31 cellular contexts compared by ENCODE assay signal in the genomic region with DNA sequence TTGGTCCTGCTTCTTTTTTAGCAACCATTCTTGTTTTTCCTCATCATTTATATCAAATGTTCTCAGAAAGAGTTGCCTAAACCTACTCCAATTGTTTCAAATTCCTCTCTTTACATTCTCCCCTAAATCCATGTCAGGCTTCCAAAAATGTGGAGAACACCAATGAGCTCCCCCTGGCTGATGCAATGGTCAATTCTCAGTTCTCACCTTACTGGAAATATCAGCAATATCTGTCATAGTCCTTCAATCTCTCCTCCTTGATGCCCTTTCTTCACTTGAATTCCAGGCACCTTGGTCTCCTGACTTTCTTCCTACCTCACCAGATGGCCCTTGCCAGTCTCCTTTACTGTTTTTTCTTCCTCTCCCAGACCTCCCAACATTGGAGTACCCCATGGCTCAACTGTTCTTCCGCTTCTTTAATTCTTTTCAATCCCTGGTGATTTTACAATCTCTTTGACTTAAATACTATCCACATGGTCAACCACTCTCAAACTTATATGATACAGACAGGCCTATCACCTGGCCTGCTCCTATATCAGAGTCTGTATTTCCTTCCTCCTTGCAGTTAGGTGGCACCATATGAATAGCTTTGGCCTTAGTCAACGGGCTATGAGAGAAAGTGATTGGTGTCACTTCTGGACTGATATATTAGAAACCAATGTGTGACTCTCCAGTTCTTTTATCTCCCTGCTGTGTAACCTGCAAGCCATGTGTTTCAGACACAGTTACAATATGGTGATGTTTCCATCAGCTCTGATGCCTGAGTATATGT. TPM values are rescaled to one million over a fixed set of nuclear protein-coding genes. Genes with fewer than 3 reads are reported as not detected.
DNase-seq lines count a peak whose midpoint lies in the region; ATAC-seq and TF ChIP-seq lines count a peak whose summit lies in the region.
"Had no signal": no experiment of that assay in that cellular context is flagged by ENCODE, and none has a peak within 500 bp of the region (broad histone marks: within the 10 kb centered on the region; RNA-seq: fewer than 3 reads in every experiment).

No MANE protein-coding gene starts in this region.

- no peaks in the 10 kb centered on the region for H3K9me3 ChIP-seq in left ventricle myocardium inferior (replicated peaks)
- H3K9me3 ChIP-seq in PC-3 (ENCODE audit: low read length): no peaks in the 10 kb centered on the region
- H3K9me3 ChIP-seq: BE2C, SJSA1, tibial artery had no signal

- peaks cover 12% of the 10 kb centered on the region for H3F3A ChIP-seq in PC-3 (ENCODE audit: low read length, unreplicated experiment)

- H3K36me3 ChIP-seq in left ventricle myocardium inferior: no peaks in the 10 kb centered on the region
- no peaks in the 10 kb centered on the region for H3K36me3 ChIP-seq in PC-3 (ENCODE audit: low read depth, low read length)
- H3K36me3 ChIP-seq: BE2C, SJSA1, tibial artery had no signal

- DNase-seq in left ventricle myocardium inferior (no peak), Right ventricle myocardium superior (no peak), PC-3 (no peak), osteocyte (ENCODE audit: extremely low spot score, unreplicated experiment) (no peak), D341Med (ENCODE audit: low spot score) (no peak), mesothelial cell of epicardium (ENCODE audit: low spot score in 2 of 2, unreplicated experiment in 2 of 2) (no peak)
- no peak for DNase-seq in activated naive CD4-positive, alpha-beta T cell treated with anti-CD3 and anti-CD28 coated beads for 36 hours
- DNase-seq: ACHN; activated CD4-positive, alpha-beta T cell treated with anti-CD3 and anti-CD28 coated beads, Interleukin-2, amount 10 ng/mL, durations not matched to agents 24 days and 14 days; activated CD8-positive, alpha-beta memory T cell treated with anti-CD3 and anti-CD28 coated beads for 24 hours; activated T-cell treated with anti-CD3 and anti-CD28 coated beads for 4 hours; amniotic stem cell; BE2C; CD8-positive, alpha-beta memory T cell; hypothalamus; KBM-7; left ventricle myocardium superior; natural killer cell; NCI-H2029; NCI-H526 treated with DMSO at 0.1 percent for 48 hours; occipital lobe; RPMI8226; stimulated activated CD4-positive, alpha-beta T cell treated with anti-CD3 and anti-CD28 coated beads, Interleukin-4, amount 100 ng/mL, for 1 hour; tibial artery had no signal

- intact Hi-C loops in left ventricle myocardium inferior (cut with micrococcal nuclease): no loop called here
- intact Hi-C loops in Right ventricle myocardium superior (cut with DNase I): no loop called here
- intact Hi-C loops in PC-3 (cut with micrococcal nuclease): no loop called here
- intact Hi-C loops in activated naive CD4-positive, alpha-beta T cell treated with anti-CD3 and anti-CD28 coated beads for 36 hours (cut with micrococcal nuclease): loop anchor here (5.0 kb wide), 2 partner anchors 135 to 195 kb away; no protein-coding TSS in a partner anchor

- no peaks in the 10 kb centered on the region for H3K27me3 Mint-ChIP-seq in osteocyte (ENCODE audit: unreplicated experiment)
- no peaks in the 10 kb centered on the region for H3K27me3 Mint-ChIP-seq in mesothelial cell of epicardium (ENCODE audit: low read depth)
- peaks cover 7% of the 10 kb centered on the region for H3K27me3 Mint-ChIP-seq in activated naive CD4-positive, alpha-beta T cell treated with anti-CD3 and anti-CD28 coated beads for 36 hours (ENCODE audit: low read depth)

- TF ChIP-seq CTCF in left ventricle myocardium inferior (IDR thresholded peaks at IDR 0.05; ENCODE audit: borderline replicate concordance) (peak; percentile 17), PC-3 (conservative IDR thresholded peaks at IDR 0.05; ENCODE audit: low read depth, low read length) (peak; percentile 23; the same call in 1 of the 2 replicates), osteocyte (IDR thresholded peaks at IDR 0.05) (peak; percentile 12), mesothelial cell of epicardium (IDR thresholded peaks at IDR 0.05; ENCODE audit: unreplicated experiment) (no peak)

- no peaks in the 10 kb centered on the region for H3K9me2 ChIP-seq in PC-3 (replicated peaks; ENCODE audit: low read length)

- no peak overlapping the region for H3K4me2 ChIP-seq in PC-3 (ENCODE audit: low read length)

- ATAC-seq in Right ventricle myocardium superior (ENCODE audit: poor library complexity) (no peak), PC-3 (no peak), esophagus mucosa (peak; percentile 51)
- ATAC-seq: GM12878, left ventricle myocardium superior, natural killer cell, WTC11 had no signal

- no peaks in the 10 kb centered on the region for H3K36me3 Mint-ChIP-seq in osteocyte (ENCODE audit: unreplicated experiment)
- no peaks in the 10 kb centered on the region for H3K36me3 Mint-ChIP-seq in mesothelial cell of epicardium
- H3K36me3 Mint-ChIP-seq in activated naive CD4-positive, alpha-beta T cell treated with anti-CD3 and anti-CD28 coated beads for 36 hours (ENCODE audit: low read depth): no peaks in the 10 kb centered on the region
- H3K36me3 Mint-ChIP-seq: activated naive CD4-positive, alpha-beta T cell treated with anti-CD3 and anti-CD28 coated beads, Interleukin-2, amount 50 U/mL, for 24 hours; CD8-positive, alpha-beta memory T cell; natural killer cell; WTC11 had no signal

- peaks cover 45% of the 10 kb centered on the region for H3K4me1 ChIP-seq in left ventricle myocardium inferior
- H3K4me1 ChIP-seq in PC-3 (ENCODE audit: insufficient read depth, low read length): peaks cover 46% of the 10 kb centered on the region
- H3K4me1 ChIP-seq: BE2C had no signal

- H3K4me3 ChIP-seq in left ventricle myocardium inferior (no peak overlapping the region), PC-3 (ENCODE audit: low read length) (no peak overlapping the region)
- H3K4me3 ChIP-seq: GM12878, SJSA1, tibial artery had no signal

- no TSS peak for BruUV-seq in PC-3 (replicated peaks; lab: Mats Ljungman, UMichigan)

- H3K9ac ChIP-seq in PC-3 (ENCODE audit: low read length): no peak overlapping the region

- H3K27ac Mint-ChIP-seq in osteocyte (ENCODE audit: unreplicated experiment) (no peak overlapping the region), mesothelial cell of epicardium (no peak overlapping the region)
- no peak overlapping the region for H3K27ac Mint-ChIP-seq in activated naive CD4-positive, alpha-beta T cell treated with anti-CD3 and anti-CD28 coated beads for 36 hours
- H3K27ac Mint-ChIP-seq: activated CD4-positive, alpha-beta T cell treated with anti-CD3 and anti-CD28 coated beads, Interleukin-2, amount 10 ng/mL, durations not matched to agents 24 days and 14 days; activated naive CD4-positive, alpha-beta T cell treated with anti-CD3 and anti-CD28 coated beads, Interleukin-2, amount 50 U/mL, for 24 hours; activated T-helper 2 cell treated with anti-CD3 and anti-CD28 coated beads, Interferon-gamma antibody, Interleukin-2, Interleukin-4, amounts not matched to agents 10 μg/mL and 5 μg/mL and 100 μg/mL, durations not matched to agents 14 hours and 24 hours and 36 hours; CD8-positive, alpha-beta memory T cell; natural killer cell; WTC11 had no signal

- H3K4me3 Mint-ChIP-seq in osteocyte (ENCODE audit: unreplicated experiment) (no peak overlapping the region), mesothelial cell of epicardium (no peak overlapping the region)
- H3K4me3 Mint-ChIP-seq in activated naive CD4-positive, alpha-beta T cell treated with anti-CD3 and anti-CD28 coated beads for 36 hours: no peak overlapping the region
- H3K4me3 Mint-ChIP-seq: activated CD4-positive, alpha-beta T cell treated with anti-CD3 and anti-CD28 coated beads, Interleukin-2, amount 10 ng/mL, durations not matched to agents 24 days and 14 days; activated naive CD4-positive, alpha-beta T cell treated with anti-CD3 and anti-CD28 coated beads, Interleukin-2, amount 50 U/mL, for 24 hours; CD8-positive, alpha-beta memory T cell; natural killer cell; WTC11 had no signal

- no peaks in the 10 kb centered on the region for H4K20me1 ChIP-seq in PC-3 (ENCODE audit: low read length)

- H3K27me3 ChIP-seq in left ventricle myocardium inferior (ENCODE audit: low read depth): no peaks in the 10 kb centered on the region
- no peaks in the 10 kb centered on the region for H3K27me3 ChIP-seq in PC-3 (ENCODE audit: low read length)
- H3K27me3 ChIP-seq: SJSA1, tibial artery had no signal

- no peaks in the 10 kb centered on the region for H3K79me2 ChIP-seq in PC-3 (ENCODE audit: low read length)

- H2AFZ ChIP-seq in PC-3 (ENCODE audit: low read length): no peak overlapping the region

- H3K9me3 Mint-ChIP-seq in osteocyte (ENCODE audit: unreplicated experiment): no peaks in the 10 kb centered on the region
- no peaks in the 10 kb centered on the region for H3K9me3 Mint-ChIP-seq in mesothelial cell of epicardium
- no peaks in the 10 kb centered on the region for H3K9me3 Mint-ChIP-seq in activated naive CD4-positive, alpha-beta T cell treated with anti-CD3 and anti-CD28 coated beads for 36 hours
- H3K9me3 Mint-ChIP-seq: activated CD4-positive, alpha-beta T cell treated with anti-CD3 and anti-CD28 coated beads, Interleukin-2, amount 10 ng/mL, durations not matched to agents 24 days and 14 days; activated naive CD4-positive, alpha-beta T cell treated with anti-CD3 and anti-CD28 coated beads, Interleukin-2, amount 50 U/mL, for 24 hours; activated T-helper 2 cell treated with anti-CD3 and anti-CD28 coated beads, Interferon-gamma antibody, Interleukin-2, Interleukin-4, amounts not matched to agents 10 μg/mL and 5 μg/mL and 100 μg/mL, durations not matched to agents 14 hours and 24 hours and 36 hours; CD8-positive, alpha-beta memory T cell; natural killer cell; WTC11 had no signal

- H3K27ac ChIP-seq in left ventricle myocardium inferior (replicated peaks) (no peak overlapping the region), PC-3 (ENCODE audit: low read length) (no peak overlapping the region)
- H3K27ac ChIP-seq: SJSA1, tibial artery had no signal

- POLR2A ChIA-PET in PC-3 (lab: Charles Lee; ENCODE audit: unreplicated experiment): no interaction called here

- CTCF ChIA-PET in PC-3 (lab: Charles Lee): interaction anchor here (0.5 to 0.9 kb wide), 2 partner anchors 74 to 211 kb away, joined by 3 read pairs; no protein-coding TSS in a partner anchor
- CTCF ChIA-PET in activated naive CD4-positive, alpha-beta T cell treated with anti-CD3 and anti-CD28 coated beads for 36 hours (lab: Charles Lee): interaction anchor here (0.5 kb wide), 2 partner anchors 12 to 318 kb away, joined by 3 to 4 read pairs; no protein-coding TSS in a partner anchor

- peaks cover 36% of the 10 kb centered on the region for H3K4me1 Mint-ChIP-seq in osteocyte (ENCODE audit: unreplicated experiment)
- H3K4me1 Mint-ChIP-seq in mesothelial cell of epicardium: peaks cover 7% of the 10 kb centered on the region
- H3K4me1 Mint-ChIP-seq in activated naive CD4-positive, alpha-beta T cell treated with anti-CD3 and anti-CD28 coated beads for 36 hours (ENCODE audit: low read depth): no peaks in the 10 kb centered on the region
- H3K4me1 Mint-ChIP-seq: activated CD4-positive, alpha-beta T cell treated with anti-CD3 and anti-CD28 coated beads, Interleukin-2, amount 10 ng/mL, durations not matched to agents 24 days and 14 days; activated naive CD4-positive, alpha-beta T cell treated with anti-CD3 and anti-CD28 coated beads, Interleukin-2, amount 50 U/mL, for 24 hours; CD8-positive, alpha-beta memory T cell; natural killer cell had no signal

RNA-seq across cellular contexts. Expression of gene CAV2, which starts 47.4 kb away (rescaled TPM):
- total RNA-seq in left ventricle myocardium inferior: 196 TPM
- 183 TPM for total RNA-seq in Right ventricle myocardium superior
- total RNA-seq in PC-3 (2014; rRNA removed): 76.6 and 84.4 TPM in 2 replicates
- total RNA-seq in esophagus mucosa: 50.2 TPM
- total RNA-seq in osteocyte: 81.6 and 86.8 TPM in 2 replicates
- total RNA-seq in mesothelial cell of epicardium: 8.5 to 10.8 TPM (median 8.9 TPM) in 3 replicates
- not detected for total RNA-seq in activated naive CD4-positive, alpha-beta T cell treated with anti-CD3 and anti-CD28 coated beads for 36 hours
- total RNA-seq: activated CD4-positive, alpha-beta T cell treated with anti-CD3 and anti-CD28 coated beads, Interleukin-2, amount 10 ng/mL, durations not matched to agents 24 days and 14 days; activated T-helper 2 cell treated with anti-CD3 and anti-CD28 coated beads, Interferon-gamma antibody, Interleukin-2, Interleukin-4, amounts not matched to agents 10 μg/mL and 5 μg/mL and 100 μg/mL, durations not matched to agents 14 hours and 24 hours and 36 hours; CD8-positive, alpha-beta memory T cell; T-helper 1 cell treated with Interleukin-12 subunit alpha and Interleukin-12 subunit beta and Interleukin-4 antibody, amounts not matched to agents 30 ng/mL and 1 ng/mL, for 36 hours had no signal
